ENCODE assay signal across 23 cellular contexts in the genomic region with DNA sequence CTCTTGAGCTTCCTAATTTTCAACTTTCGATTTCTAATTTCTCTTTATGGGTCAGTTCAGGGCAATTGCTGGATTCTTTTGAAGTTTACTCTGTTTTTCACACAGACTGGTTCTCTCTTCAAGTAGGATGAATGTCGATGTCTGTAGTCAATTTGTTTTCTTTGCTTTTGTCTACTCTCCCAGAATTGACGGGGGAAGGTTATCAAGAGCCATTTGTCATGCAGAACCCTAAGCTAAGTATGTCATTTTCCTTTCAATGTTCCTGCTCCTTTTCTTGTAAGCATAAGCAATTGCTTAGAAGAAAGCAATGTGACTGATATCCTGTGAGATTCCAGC. TPM values are rescaled to one million over a fixed set of nuclear protein-coding genes. Genes with fewer than 3 reads are reported as not detected.
A peak's percentile ranks its signal among the peaks of the same experiment; 100 is the strongest.
DNase-seq lines count a peak whose midpoint lies in the region; ATAC-seq, FAIRE-seq and TF ChIP-seq lines count a peak whose summit lies in the region.
"Had no signal": no experiment of that assay in that cellular context is flagged by ENCODE, and none has a peak within 500 bp of the region (broad histone marks: within the 10 kb centered on the region; RNA-seq: fewer than 3 reads in every experiment).

No MANE protein-coding gene starts in this region.

- no peak for TF ChIP-seq CTCF in left ventricle myocardium inferior (IDR thresholded peaks at IDR 0.05; ENCODE audit: borderline replicate concordance)
- no peak for TF ChIP-seq CTCF in astrocyte (IDR thresholded peaks at IDR 0.05; ENCODE audit: insufficient read depth, low read depth, low read length)
- TF ChIP-seq CTCF in hepatocyte (IDR thresholded peaks at IDR 0.05; ENCODE audit: poor library complexity), result no peak
- no peak for TF ChIP-seq CTCF in tibial artery (IDR thresholded peaks at IDR 0.05)

- peak overlapping the region; percentile 82 for H3K4me2 ChIP-seq in astrocyte (ENCODE audit: low read length)
- peak overlapping the region; percentile 34 for H3K4me2 ChIP-seq in hepatocyte

- no peak for DNase-seq in left ventricle myocardium inferior
- no peak for DNase-seq in left ventricle myocardium superior
- no peak for DNase-seq in astrocyte (ENCODE audit: low read depth)
- DNase-seq in hepatocyte (ENCODE audit: low spot score), result no peak
- no peak for DNase-seq in tibial artery
- DNase-seq in effector memory CD4-positive, alpha-beta T cell, result no peak
- DNase-seq in activated gamma-delta T cell treated with Interleukin-2 at 50 U/mL for 16 hours, result no peak
- no peak for DNase-seq in NCI-H1930 (lab: John Stamatoyannopoulos, UW)
- DNase-seq: activated CD4-positive, CD25-positive, alpha-beta regulatory T cell; CD4-positive, alpha-beta memory T cell; colonic mucosa; DND-41; naive thymus-derived CD8-positive, alpha-beta T cell; NCI-H1436; SHP77; stimulated activated CD4-positive, alpha-beta T cell treated with anti-CD3 and anti-CD28 coated beads, Interleukin-15, amount 100 ng/mL, for 24 hours; stimulated activated naive CD4-positive, alpha-beta T cell treated with Interleukin-2 at 50 U/mL for 16 hours; T-helper 17 cell had no signal

- no peaks in the 10 kb centered on the region for H3K27me3 Mint-ChIP-seq in astrocyte (ENCODE audit: low read depth, unreplicated experiment)

- no peaks in the 10 kb centered on the region for H3K36me3 ChIP-seq in left ventricle myocardium inferior
- no peaks in the 10 kb centered on the region for H3K36me3 ChIP-seq in astrocyte (ENCODE audit: insufficient read depth, low read length)
- H3K36me3 ChIP-seq in hepatocyte (replicated peaks; ENCODE audit: insufficient read depth, low read depth), result no peaks in the 10 kb centered on the region
- H3K36me3 ChIP-seq in tibial artery, result no peaks in the 10 kb centered on the region
- no peaks in the 10 kb centered on the region for H3K36me3 ChIP-seq in effector memory CD4-positive, alpha-beta T cell (ENCODE audit: control insufficient read depth, insufficient read depth, low read length)
- H3K36me3 ChIP-seq: adrenal gland, colonic mucosa had no signal

- no peak overlapping the region for H3K4me3 Mint-ChIP-seq in astrocyte (ENCODE audit: unreplicated experiment)
- H3K4me3 Mint-ChIP-seq: activated T-helper 17 cell treated with anti-CD3 and anti-CD28 coated beads, Interleukin-2, amount 50 U/mL, for 72 hours; CD4-positive, alpha-beta memory T cell; naive thymus-derived CD8-positive, alpha-beta T cell; T-helper 17 cell had no signal

- H3K9me3 Mint-ChIP-seq in astrocyte (ENCODE audit: unreplicated experiment), result peaks cover 6% of the 10 kb centered on the region
- H3K9me3 Mint-ChIP-seq: activated T-helper 17 cell treated with anti-CD3 and anti-CD28 coated beads, Interleukin-2, amount 50 U/mL, for 72 hours had no signal

- H3K27ac ChIP-seq in left ventricle myocardium inferior (replicated peaks) (peak overlapping the region; percentile 57), astrocyte (ENCODE audit: low read depth, low read length) (peak overlapping the region; percentile 49), hepatocyte (no peak overlapping the region), tibial artery (peak overlapping the region; percentile 21 to 49)
- H3K27ac ChIP-seq in effector memory CD4-positive, alpha-beta T cell (ENCODE audit: insufficient read depth, low read length, poor library complexity, severe bottlenecking), result no peak overlapping the region
- H3K27ac ChIP-seq: colonic mucosa had no signal

- H3K27me3 ChIP-seq in left ventricle myocardium inferior (ENCODE audit: low read depth) (no peaks in the 10 kb centered on the region), astrocyte (ENCODE audit: insufficient read depth, low read length) (no peaks in the 10 kb centered on the region), hepatocyte (no peaks in the 10 kb centered on the region), tibial artery (no peaks in the 10 kb centered on the region)
- H3K27me3 ChIP-seq in effector memory CD4-positive, alpha-beta T cell (replicated peaks; ENCODE audit: control insufficient read depth, insufficient read depth, low read length, poor library complexity, severe bottlenecking), result no peaks in the 10 kb centered on the region
- H3K27me3 ChIP-seq: adrenal gland, colonic mucosa had no signal

- H4K20me1 ChIP-seq in astrocyte (ENCODE audit: insufficient read depth, low read length) (no peaks in the 10 kb centered on the region), hepatocyte (ENCODE audit: insufficient read depth, poor library complexity, severe bottlenecking) (no peaks in the 10 kb centered on the region)

- no peak overlapping the region for H3K4me3 ChIP-seq in left ventricle myocardium inferior
- H3K4me3 ChIP-seq in astrocyte (ENCODE audit: insufficient read depth, low read depth, low read length), result peak overlapping the region; percentile 33
- H3K4me3 ChIP-seq in hepatocyte, result no peak overlapping the region
- peak overlapping the region in 1 of 2 donors; percentile 15 for H3K4me3 ChIP-seq in tibial artery
- no peak overlapping the region for H3K4me3 ChIP-seq in effector memory CD4-positive, alpha-beta T cell (ENCODE audit: insufficient read depth, low read depth, low read length, poor library complexity, severe bottlenecking)
- H3K4me3 ChIP-seq: colonic mucosa had no signal

- intact Hi-C loops in left ventricle myocardium inferior (cut with micrococcal nuclease), result no loop called here
- intact Hi-C loops in left ventricle myocardium superior (cut with micrococcal nuclease), result no loop called here
- intact Hi-C loops in tibial artery (cut with DNase I; ENCODE audit: low total_unique reads), result no loop called here

- WGBS in hepatocyte (ENCODE audit: low lambda C conversion rate, missing lambda C conversion rate), result 58% methylated on average over 3 of the region's 3 CpGs

- no peaks in the 10 kb centered on the region for H3K79me2 ChIP-seq in astrocyte (ENCODE audit: insufficient read depth, low read length)
- no peaks in the 10 kb centered on the region for H3K79me2 ChIP-seq in hepatocyte

- ATAC-seq in left ventricle myocardium superior, result no peak
- ATAC-seq: activated T-helper 17 cell treated with anti-CD3 and anti-CD28 coated beads, Interleukin-2, amount 50 U/mL, for 72 hours; esophagus mucosa; left lobe of liver; naive thymus-derived CD8-positive, alpha-beta T cell; T-helper 17 cell had no signal

- H3K4me1 Mint-ChIP-seq in astrocyte (ENCODE audit: low read depth, unreplicated experiment), result peaks cover 35% of the 10 kb centered on the region
- H3K4me1 Mint-ChIP-seq: activated T-helper 17 cell treated with anti-CD3 and anti-CD28 coated beads, Interleukin-2, amount 50 U/mL, for 72 hours; CD4-positive, alpha-beta memory T cell; naive thymus-derived CD8-positive, alpha-beta T cell; T-helper 17 cell had no signal

- H3K27ac Mint-ChIP-seq in astrocyte (ENCODE audit: unreplicated experiment), result no peak overlapping the region
- H3K27ac Mint-ChIP-seq: activated T-helper 17 cell treated with anti-CD3 and anti-CD28 coated beads, Interleukin-2, amount 50 U/mL, for 72 hours; CD4-positive, alpha-beta memory T cell; naive thymus-derived CD8-positive, alpha-beta T cell; T-helper 17 cell had no signal

- H3K9ac ChIP-seq in astrocyte (ENCODE audit: low read length), result peak overlapping the region; percentile 53

- peak overlapping the region; percentile 52 for H2AFZ ChIP-seq in astrocyte (ENCODE audit: low read depth, low read length)
- no peak overlapping the region for H2AFZ ChIP-seq in hepatocyte

- no peak for FAIRE-seq in astrocyte (lab: Jason Lieb, UNC)

- no peaks in the 10 kb centered on the region for H3K9me3 ChIP-seq in left ventricle myocardium inferior (replicated peaks)
- H3K9me3 ChIP-seq in astrocyte (ENCODE audit: insufficient read depth, low read depth, low read length), result no peaks in the 10 kb centered on the region
- no peaks in the 10 kb centered on the region for H3K9me3 ChIP-seq in hepatocyte (ENCODE audit: low read depth)
- H3K9me3 ChIP-seq in tibial artery, result no peaks in the 10 kb centered on the region
- no peaks in the 10 kb centered on the region for H3K9me3 ChIP-seq in effector memory CD4-positive, alpha-beta T cell (ENCODE audit: control insufficient read depth, low read length)
- H3K9me3 ChIP-seq: adrenal gland, colonic mucosa had no signal

- H3K36me3 Mint-ChIP-seq in astrocyte (ENCODE audit: low read depth, unreplicated experiment), result peaks cover 1% of the 10 kb centered on the region
- H3K36me3 Mint-ChIP-seq: CD4-positive, alpha-beta memory T cell; naive thymus-derived CD8-positive, alpha-beta T cell had no signal

- no peaks in the 10 kb centered on the region for H3K9me2 ChIP-seq in hepatocyte (replicated peaks; ENCODE audit: insufficient read depth)

- H3K4me1 ChIP-seq in left ventricle myocardium inferior, result no peaks in the 10 kb centered on the region
- H3K4me1 ChIP-seq in astrocyte (ENCODE audit: insufficient read depth, low read length), result peaks cover 22% of the 10 kb centered on the region
- H3K4me1 ChIP-seq in hepatocyte (ENCODE audit: insufficient read depth), result no peaks in the 10 kb centered on the region
- H3K4me1 ChIP-seq in tibial artery, result peaks cover 0 to 27% (median 16%) of the 10 kb centered on the region in 4 donors
- H3K4me1 ChIP-seq in effector memory CD4-positive, alpha-beta T cell (ENCODE audit: control insufficient read depth, insufficient read depth, low read length, poor library complexity, severe bottlenecking), result no peaks in the 10 kb centered on the region
- H3K4me1 ChIP-seq: colonic mucosa had no signal

RNA-seq across cellular contexts. Expression of a gene that starts 53.7 kb away (rescaled TPM):
- total RNA-seq in left ventricle myocardium inferior, result not detected
- total RNA-seq in left ventricle myocardium superior, result not detected
- total RNA-seq in astrocyte, result not detected in 2 replicates
- total RNA-seq in hepatocyte, result not detected in 2 replicates
- not detected in 2 replicates for polyA plus RNA-seq in hepatocyte
- total RNA-seq: A673; activated T-helper 17 cell treated with anti-CD3 and anti-CD28 coated beads, Interleukin-2, amount 50 U/mL, for 72 hours; CD4-positive, alpha-beta memory T cell; naive thymus-derived CD8-positive, alpha-beta T cell; T-helper 17 cell had no signal
- polyA plus RNA-seq: CD4-positive, alpha-beta memory T cell; naive thymus-derived CD8-positive, alpha-beta T cell had no signal

Comparison
In these comparisons a context has a peak if more than half of its experiments do, and no peak if none do; other contexts are left out.
1. H3K27ac ChIP-seq: peak in left ventricle myocardium inferior (single experiment), astrocyte (single experiment) and tibial artery (2 of 2); none in hepatocyte (single experiment) and effector memory CD4-positive, alpha-beta T cell (single experiment).